12 cellular contexts compared by ENCODE assay signal in genomic region chr5:53249529-53249928, GRCh38.
DNase-seq lines count a peak whose midpoint lies in the region; FAIRE-seq and TF ChIP-seq lines count a peak whose summit lies in the region.
"Had no signal": no experiment of that assay in that cellular context is flagged by ENCODE, and none has a peak within 500 bp of the region (broad histone marks: within the 10 kb centered on the region; RNA-seq: fewer than 3 reads in every experiment).

No MANE protein-coding gene starts in this region.

- DNase-seq in A172 (ENCODE audit: low spot score) (peak; percentile 87), HT1080 (ENCODE audit: low read depth) (peak; percentile 91), brain microvascular endothelial cell (peak; percentile 93), kidney tubule cell (ENCODE audit: low spot score) (peak; percentile 82), GM19239 (ENCODE audit: insufficient read length, low spot score) (no peak), activated gamma-delta T cell (lab: John Stamatoyannopoulos, UW) (no peak), MV-4-11 (lab: John Stamatoyannopoulos, UW) (no peak)
- DNase-seq in activated CD8-positive, alpha-beta memory T cell treated with anti-CD3 and anti-CD28 coated beads, Interleukin-2, amount 50 U/mL, for 4 hours = no peak
- DNase-seq: colonic mucosa, hippocampal formation had no signal

- H3K36me3 ChIP-seq in brain microvascular endothelial cell (replicated peaks) = no peaks in the 10 kb centered on the region
- H3K36me3 ChIP-seq: colonic mucosa had no signal

- no peaks in the 10 kb centered on the region for H3K27me3 ChIP-seq in brain microvascular endothelial cell (replicated peaks)
- H3K27me3 ChIP-seq: colonic mucosa had no signal

- peak; percentile 1 for TF ChIP-seq CTCF in brain microvascular endothelial cell (IDR thresholded peaks at IDR 0.05; ENCODE audit: low read depth, low read length, missing control alignments)

- in situ Hi-C loops in brain microvascular endothelial cell (cut with HindIII; ENCODE audit: low pct_ligation_motif_present, low sequenced_read_pairs) = no loop called here

- FAIRE-seq in GM19239 (lab: Jason Lieb, UNC) = no peak

- peak overlapping the region; percentile 51 for H3K27ac ChIP-seq in brain microvascular endothelial cell
- H3K27ac ChIP-seq: colonic mucosa, KMS-11 had no signal

- no peak overlapping the region for H3K4me3 ChIP-seq in brain microvascular endothelial cell (ENCODE audit: low read depth, low read length)
- H3K4me3 ChIP-seq: colonic mucosa, skin epidermis had no signal

Comparison
In these comparisons a context has a peak if more than half of its experiments do, and no peak if none do; other contexts are left out.
1. DNase-seq: peak in A172 (single experiment), HT1080 (single experiment), brain microvascular endothelial cell (single experiment) and kidney tubule cell (single experiment); none in GM19239 (single experiment), activated CD8-positive, alpha-beta memory T cell treated with anti-CD3 and anti-CD28 coated beads, Interleukin-2, amount 50 U/mL, for 4 hours (single experiment), activated gamma-delta T cell (single experiment) and MV-4-11 (single experiment).